ENCODE assay signal across 14 cellular contexts in the genomic region with DNA sequence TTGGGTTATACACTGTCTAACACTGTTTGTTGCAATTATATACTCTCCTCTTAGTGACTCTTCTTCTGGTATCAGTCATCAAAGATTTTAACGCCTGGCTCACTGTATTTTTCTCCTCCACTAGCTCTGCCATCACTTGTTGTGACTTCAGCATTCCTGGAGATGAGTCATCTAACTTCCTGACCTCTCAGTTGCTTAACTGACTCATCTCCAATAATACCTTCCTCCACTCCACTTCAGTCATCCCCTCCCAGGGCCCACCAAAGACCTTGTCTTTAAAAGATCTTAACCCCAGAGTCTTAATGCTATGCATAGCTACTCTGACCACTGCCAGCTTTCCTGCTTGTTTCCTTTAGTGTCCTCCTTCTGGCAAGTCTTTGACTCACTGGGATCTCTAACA. TPM values are rescaled to one million over a fixed set of nuclear protein-coding genes. Genes with fewer than 3 reads are reported as not detected.
A peak's percentile ranks its signal among the peaks of the same experiment; 100 is the strongest.
DNase-seq lines count a peak whose midpoint lies in the region; ATAC-seq, FAIRE-seq and TF ChIP-seq lines count a peak whose summit lies in the region.
"Had no signal": no experiment of that assay in that cellular context is flagged by ENCODE, and none has a peak within 500 bp of the region (broad histone marks: within the 10 kb centered on the region; RNA-seq: fewer than 3 reads in every experiment).

No MANE protein-coding gene starts in this region.

- no peak for TF ChIP-seq CTCF in A549 (IDR thresholded peaks at IDR 0.05)

- no peak for TF ChIP-seq POLR2A in A549 (IDR thresholded peaks at IDR 0.05; ENCODE audit: low read length)

- peaks cover 10% of the 10 kb centered on the region for H3K27me3 Mint-ChIP-seq in activated T-helper 17 cell treated with anti-CD3 and anti-CD28 coated beads, Interleukin-2, amount 50 U/mL, for 72 hours
- H3K27me3 Mint-ChIP-seq in activated T-helper 2 cell treated with anti-CD3 and anti-CD28 coated beads, Interferon-gamma antibody, Interleukin-2, Interleukin-4, amounts not matched to agents 10 μg/mL and 5 μg/mL and 100 μg/mL, durations not matched to agents 14 hours and 24 hours and 36 hours (ENCODE audit: low read depth) = no peaks in the 10 kb centered on the region

- DNase-seq in A549 (ENCODE audit: low read depth in 1 of 2, low spot score in 1 of 2) (peak; percentile 2 to 14), HS-5 (ENCODE audit: low read depth) (peak; percentile 8), glomerular visceral epithelial cell (ENCODE audit: extremely low spot score) (peak; percentile 88), NCI-H2171 treated with DMSO at 0.1 percent for 48 hours (lab: John Stamatoyannopoulos, UW) (no peak)
- no peak for DNase-seq in activated T-helper 2 cell treated with anti-CD3 and anti-CD28 coated beads, Interferon-gamma antibody, Interleukin-2, Interleukin-4, amounts not matched to agents 10 μg/mL and 5 μg/mL and 100 μg/mL, durations not matched to agents 14 hours and 24 hours and 36 hours (ENCODE audit: low spot score)
- DNase-seq in activated CD4-positive, alpha-beta T cell treated with anti-CD3 and anti-CD28 coated beads for 1 hour = no peak
- DNase-seq: GOT3, NCI-H1694 treated with DMSO at 0.1 percent for 48 hours, posterior cingulate gyrus, testis, WERI-Rb-1 had no signal

- no peaks in the 10 kb centered on the region for H3K4me1 ChIP-seq in A549
- H3K4me1 ChIP-seq: testis had no signal

- no peaks in the 10 kb centered on the region for H3K9me3 Mint-ChIP-seq in activated T-helper 17 cell treated with anti-CD3 and anti-CD28 coated beads, Interleukin-2, amount 50 U/mL, for 72 hours
- H3K9me3 Mint-ChIP-seq in activated T-helper 2 cell treated with anti-CD3 and anti-CD28 coated beads, Interferon-gamma antibody, Interleukin-2, Interleukin-4, amounts not matched to agents 10 μg/mL and 5 μg/mL and 100 μg/mL, durations not matched to agents 14 hours and 24 hours and 36 hours = no peaks in the 10 kb centered on the region

- no peak overlapping the region for H3K4me2 ChIP-seq in A549

- CTCF ChIA-PET in A549 (lab: Yijun Ruan, JAX) = no interaction called here

- no peak overlapping the region for H3K27ac Mint-ChIP-seq in activated T-helper 17 cell treated with anti-CD3 and anti-CD28 coated beads, Interleukin-2, amount 50 U/mL, for 72 hours
- H3K27ac Mint-ChIP-seq in activated T-helper 2 cell treated with anti-CD3 and anti-CD28 coated beads, Interferon-gamma antibody, Interleukin-2, Interleukin-4, amounts not matched to agents 10 μg/mL and 5 μg/mL and 100 μg/mL, durations not matched to agents 14 hours and 24 hours and 36 hours = no peak overlapping the region

- H3K9me3 ChIP-seq in A549 = no peaks in the 10 kb centered on the region
- H3K9me3 ChIP-seq: testis had no signal

- no peak for TF ChIP-seq RAD21 in A549 (conservative IDR thresholded peaks at IDR 0.05 in 1 of 2, IDR thresholded peaks at IDR 0.05 in 1 of 2)

- intact Hi-C loops in activated T-helper 2 cell treated with anti-CD3 and anti-CD28 coated beads, Interferon-gamma antibody, Interleukin-2, Interleukin-4, amounts not matched to agents 10 μg/mL and 5 μg/mL and 100 μg/mL, durations not matched to agents 14 hours and 24 hours and 36 hours (cut with micrococcal nuclease) = no loop called here

- no peak for FAIRE-seq in A549 (lab: Jason Lieb, UNC)
- FAIRE-seq: islet of Langerhans had no signal

- H3K4me1 Mint-ChIP-seq in activated T-helper 17 cell treated with anti-CD3 and anti-CD28 coated beads, Interleukin-2, amount 50 U/mL, for 72 hours = no peaks in the 10 kb centered on the region
- H3K4me1 Mint-ChIP-seq in activated T-helper 2 cell treated with anti-CD3 and anti-CD28 coated beads, Interferon-gamma antibody, Interleukin-2, Interleukin-4, amounts not matched to agents 10 μg/mL and 5 μg/mL and 100 μg/mL, durations not matched to agents 14 hours and 24 hours and 36 hours (ENCODE audit: low read depth) = no peaks in the 10 kb centered on the region

- POLR2A ChIA-PET in A549 (lab: Yijun Ruan, JAX) = no interaction called here

- no peak for TF ChIP-seq EP300 in A549 (IDR thresholded peaks at IDR 0.05)

- no peak overlapping the region for H3K4me3 Mint-ChIP-seq in activated T-helper 17 cell treated with anti-CD3 and anti-CD28 coated beads, Interleukin-2, amount 50 U/mL, for 72 hours
- no peak overlapping the region for H3K4me3 Mint-ChIP-seq in activated T-helper 2 cell treated with anti-CD3 and anti-CD28 coated beads, Interferon-gamma antibody, Interleukin-2, Interleukin-4, amounts not matched to agents 10 μg/mL and 5 μg/mL and 100 μg/mL, durations not matched to agents 14 hours and 24 hours and 36 hours (ENCODE audit: low read depth)

- H3K36me3 Mint-ChIP-seq in activated T-helper 17 cell treated with anti-CD3 and anti-CD28 coated beads, Interleukin-2, amount 50 U/mL, for 72 hours (ENCODE audit: low read depth) = no peaks in the 10 kb centered on the region
- H3K36me3 Mint-ChIP-seq in activated T-helper 2 cell treated with anti-CD3 and anti-CD28 coated beads, Interferon-gamma antibody, Interleukin-2, Interleukin-4, amounts not matched to agents 10 μg/mL and 5 μg/mL and 100 μg/mL, durations not matched to agents 14 hours and 24 hours and 36 hours (ENCODE audit: low read depth) = no peaks in the 10 kb centered on the region

- H3K27ac ChIP-seq in A549 = no peak overlapping the region
- H3K27ac ChIP-seq: testis, WERI-Rb-1 had no signal

- ATAC-seq in A549 (peak; percentile 46 to 59; a peak in 3 of 6 replicates), HG03520 (IDR thresholded peaks at IDR 0.05; ENCODE audit: unreplicated experiment) (no peak)
- peak; percentile 31 for ATAC-seq in activated T-helper 17 cell treated with anti-CD3 and anti-CD28 coated beads, Interleukin-2, amount 50 U/mL, for 72 hours (replicated peaks)

- no peak overlapping the region for H3K4me3 ChIP-seq in A549
- H3K4me3 ChIP-seq: testis had no signal

- 10% methylated on average over 1 of the region's 1 CpG for WGBS in A549 (ENCODE audit: missing lambda C conversion rate)

TF ChIP-seq in A549, 52 proteins besides CTCF, POLR2A, EP300 and RAD21:
- TF ChIP-seq FOSL2 (IDR thresholded peaks at IDR 0.05) (no peak), FOSL2 (CRISPR knock-in tag; IDR thresholded peaks at IDR 0.05) (peak; percentile 61; the same call in 1 of the 2 replicates), CBX2 (IDR thresholded peaks at IDR 0.05; ENCODE audit: borderline replicate concordance, low read depth) (no peak)

RNA-seq across cellular contexts. Expression of gene CLSTN2, which starts 28.5 kb away (rescaled TPM):
- polyA plus RNA-seq in A549 (2011; rRNA removed) (0.04 TPM in 2 replicates), A549 (2017; fragmentation: RNase III; extraction: RNeasy Plus Mini Kit Qiagen cat#74134 plus additional on column Dnase treatment) (0.03 to 0.05 TPM (median 0.04 TPM) in 3 replicates)
- polyA plus RNA-seq in A549 (2012; cell fraction: cytosol; rRNA removed) = under 0.01 and 0.01 TPM in 2 replicates
- 0.01 TPM in 1 of 2 replicates, not detected in the other for polyA plus RNA-seq in A549 (2012; cell fraction: nucleus; rRNA removed)
- 0.05 and 0.25 TPM in 2 replicates for polyA minus RNA-seq in A549 (2011; rRNA and poly(A)+ RNA removed)
- under 1 TPM in 1 of 2 donors, not detected in 1; 0.08 TPM for total RNA-seq in activated T-helper 17 cell treated with anti-CD3 and anti-CD28 coated beads, Interleukin-2, amount 50 U/mL, for 72 hours
- not detected in 2 replicates for total RNA-seq in activated T-helper 2 cell treated with anti-CD3 and anti-CD28 coated beads, Interferon-gamma antibody, Interleukin-2, Interleukin-4, amounts not matched to agents 10 μg/mL and 5 μg/mL and 100 μg/mL, durations not matched to agents 14 hours and 24 hours and 36 hours

Comparison
In these comparisons a context has a peak if more than half of its experiments do, and no peak if none do; other contexts are left out.
1. DNase-seq: peak in A549 (2 of 2), HS-5 (single experiment) and glomerular visceral epithelial cell (single experiment); none in activated T-helper 2 cell treated with anti-CD3 and anti-CD28 coated beads, Interferon-gamma antibody, Interleukin-2, Interleukin-4, amounts not matched to agents 10 μg/mL and 5 μg/mL and 100 μg/mL, durations not matched to agents 14 hours and 24 hours and 36 hours (single experiment), activated CD4-positive, alpha-beta T cell treated with anti-CD3 and anti-CD28 coated beads for 1 hour (single experiment) and NCI-H2171 treated with DMSO at 0.1 percent for 48 hours (single experiment).